In genomic region chr2:231667096-231667427, GRCh38 we compare ENCODE assay signal across 11 cellular contexts. TPM values are rescaled to one million over a fixed set of nuclear protein-coding genes. Genes with fewer than 3 reads are reported as not detected.
DNase-seq lines count a peak whose midpoint lies in the region; ATAC-seq and TF ChIP-seq lines count a peak whose summit lies in the region.
"Had no signal": no experiment of that assay in that cellular context is flagged by ENCODE, and none has a peak within 500 bp of the region (broad histone marks: within the 10 kb centered on the region; RNA-seq: fewer than 3 reads in every experiment).

No MANE protein-coding gene starts in this region.

- H3K9ac ChIP-seq in DND-41 (ENCODE audit: low read depth, low read length) = 0 out of 2 replicates have a peak overlapping the region, but pooled peaks have one; percentile 11

- no peak for TF ChIP-seq POLR2A in Peyer's patch (IDR thresholded peaks at IDR 0.05)
- TF ChIP-seq POLR2A in gastrocnemius medialis (IDR thresholded peaks at IDR 0.05) = no peak

- H3K4me2 ChIP-seq in DND-41 (ENCODE audit: insufficient read depth, low read length) = no peak overlapping the region
- H3K4me2 ChIP-seq in hepatocyte = peak overlapping the region; percentile 86

- 51% methylated on average over 8 of the region's 11 CpGs for WGBS in hepatocyte (ENCODE audit: low lambda C conversion rate, missing lambda C conversion rate)

- H3K27me3 ChIP-seq in DND-41 (ENCODE audit: insufficient read depth, low read length, poor library complexity) = no peaks in the 10 kb centered on the region
- no peaks in the 10 kb centered on the region for H3K27me3 ChIP-seq in Peyer's patch
- H3K27me3 ChIP-seq in hepatocyte = no peaks in the 10 kb centered on the region
- H3K27me3 ChIP-seq in gastrocnemius medialis = no peaks in the 10 kb centered on the region

- H3K9me3 ChIP-seq in DND-41 (ENCODE audit: insufficient read depth, low read length, severe bottlenecking) (no peaks in the 10 kb centered on the region), Peyer's patch (no peaks in the 10 kb centered on the region), hepatocyte (ENCODE audit: low read depth) (no peaks in the 10 kb centered on the region), gastrocnemius medialis (no peaks in the 10 kb centered on the region)

- no peaks in the 10 kb centered on the region for H3K9me2 ChIP-seq in hepatocyte (replicated peaks; ENCODE audit: insufficient read depth)

- in situ Hi-C loops in gastrocnemius medialis (cut with MboI; ENCODE audit: low sequenced_read_pairs in 4 of 4) = loop anchor here in 1 of 4 donors (5.0 kb wide), 1 partner anchor 55 kb away; no protein-coding TSS in a partner anchor

- TF ChIP-seq CTCF in DND-41 (IDR thresholded peaks at IDR 0.05; ENCODE audit: borderline replicate concordance, extremely low read depth, low read length, poor library complexity, severe bottlenecking) = no peak
- TF ChIP-seq CTCF in Peyer's patch (IDR thresholded peaks at IDR 0.05) = no peak
- TF ChIP-seq CTCF in hepatocyte (IDR thresholded peaks at IDR 0.05; ENCODE audit: poor library complexity) = no peak
- TF ChIP-seq CTCF in gastrocnemius medialis (IDR thresholded peaks at IDR 0.05 in 4 of 5, conservative IDR thresholded peaks at IDR 0.05 in 1 of 5) = no peak

- H4K20me1 ChIP-seq in DND-41 (ENCODE audit: insufficient read depth, low read length) (no peaks in the 10 kb centered on the region), hepatocyte (ENCODE audit: insufficient read depth, poor library complexity, severe bottlenecking) (no peaks in the 10 kb centered on the region)

- ATAC-seq in DND-41 (ENCODE audit: insufficient read depth, low read depth) (no peak), gastrocnemius medialis (peak; percentile 2 to 5), GM19351 (IDR thresholded peaks at IDR 0.05; ENCODE audit: unreplicated experiment) (no peak), HG03159 (IDR thresholded peaks at IDR 0.05; ENCODE audit: unreplicated experiment) (no peak)

- H2AFZ ChIP-seq in DND-41 (ENCODE audit: low read depth, low read length) (no peak overlapping the region), hepatocyte (peak overlapping the region; percentile 37)

- H3K27ac ChIP-seq in DND-41 (ENCODE audit: low read length) (no peak overlapping the region), Peyer's patch (peak overlapping the region; percentile 97 to 99 (median 98)), hepatocyte (peak overlapping the region; percentile 100), gastrocnemius medialis (peak overlapping the region; percentile 86 to 100 (median 98))

- H3K4me3 ChIP-seq in DND-41 (ENCODE audit: low read depth in 1 of 2, low read length in 2 of 2) (no peak overlapping the region), Peyer's patch (peak overlapping the region; percentile 37 to 61 (median 52)), hepatocyte (no peak overlapping the region), gastrocnemius medialis (peak overlapping the region; percentile 50 to 77 (median 65))

- H3K79me2 ChIP-seq in DND-41 (ENCODE audit: insufficient read depth, low read length) (0 out of 2 replicates have a peak, but pooled peaks cover 4% of the 10 kb centered on the region), hepatocyte (no peaks in the 10 kb centered on the region)

- intact Hi-C loops in gastrocnemius medialis (cut with DNase I; ENCODE audit: low total_unique reads) = loop anchor here (2.0 kb wide), 1 partner anchor 54 kb away; no protein-coding TSS in a partner anchor

- no peak for DNase-seq in DND-41
- no peak for DNase-seq in Peyer's patch
- DNase-seq in hepatocyte (ENCODE audit: low spot score) = no peak
- no peak for DNase-seq in gastrocnemius medialis
- DNase-seq in NCI-H1092 (lab: John Stamatoyannopoulos, UW) = no peak
- no peak for DNase-seq in amniotic stem cell (lab: John Stamatoyannopoulos, UW)
- DNase-seq: activated CD4-positive, alpha-beta memory T cell treated with anti-CD3 and anti-CD28 coated beads for 36 hours; effector memory CD4-positive, alpha-beta T cell; NCI-H446 had no signal

- H3K36me3 ChIP-seq in DND-41 (ENCODE audit: insufficient read depth, low read length) = no peaks in the 10 kb centered on the region; the same call in 1 of the 2 replicates
- no peaks in the 10 kb centered on the region for H3K36me3 ChIP-seq in Peyer's patch
- no peaks in the 10 kb centered on the region for H3K36me3 ChIP-seq in hepatocyte (replicated peaks; ENCODE audit: insufficient read depth, low read depth)
- no peaks in the 10 kb centered on the region for H3K36me3 ChIP-seq in gastrocnemius medialis

- H3K4me1 ChIP-seq in DND-41 (ENCODE audit: insufficient read depth, low read length) (peaks cover 34% of the 10 kb centered on the region), Peyer's patch (peaks cover 4 to 52% (median 16%) of the 10 kb centered on the region in 4 donors), hepatocyte (ENCODE audit: insufficient read depth) (peaks cover 41% of the 10 kb centered on the region), gastrocnemius medialis (peaks cover 19 to 27% of the 10 kb centered on the region in 2 donors)

RNA-seq across cellular contexts. Expression of gene PTMA, which starts 41.3 kb away (rescaled TPM):
- total RNA-seq in Peyer's patch (1,000 to 10,000 TPM in 1 of 4 donors, 100 to 1,000 TPM in 3; 316 to 1,049 (median 353) TPM), hepatocyte (615 and 727 TPM in 2 replicates), gastrocnemius medialis (100 to 1,000 TPM; 121 to 177 (median 174) TPM)
- polyA plus RNA-seq in hepatocyte = 597 and 705 TPM in 2 replicates

Comparison
In these comparisons a context has a peak if more than half of its experiments do, and no peak if none do; other contexts are left out.
1. ATAC-seq: peak in gastrocnemius medialis (2 of 2); none in DND-41 (single experiment), GM19351 (single experiment) and HG03159 (single experiment).
2. H3K4me3 ChIP-seq: peak in Peyer's patch (4 of 4) and gastrocnemius medialis (4 of 4); none in DND-41 (0 of 2) and hepatocyte (single experiment).